ENCODE assay signal across 26 cellular contexts in the genomic region with DNA sequence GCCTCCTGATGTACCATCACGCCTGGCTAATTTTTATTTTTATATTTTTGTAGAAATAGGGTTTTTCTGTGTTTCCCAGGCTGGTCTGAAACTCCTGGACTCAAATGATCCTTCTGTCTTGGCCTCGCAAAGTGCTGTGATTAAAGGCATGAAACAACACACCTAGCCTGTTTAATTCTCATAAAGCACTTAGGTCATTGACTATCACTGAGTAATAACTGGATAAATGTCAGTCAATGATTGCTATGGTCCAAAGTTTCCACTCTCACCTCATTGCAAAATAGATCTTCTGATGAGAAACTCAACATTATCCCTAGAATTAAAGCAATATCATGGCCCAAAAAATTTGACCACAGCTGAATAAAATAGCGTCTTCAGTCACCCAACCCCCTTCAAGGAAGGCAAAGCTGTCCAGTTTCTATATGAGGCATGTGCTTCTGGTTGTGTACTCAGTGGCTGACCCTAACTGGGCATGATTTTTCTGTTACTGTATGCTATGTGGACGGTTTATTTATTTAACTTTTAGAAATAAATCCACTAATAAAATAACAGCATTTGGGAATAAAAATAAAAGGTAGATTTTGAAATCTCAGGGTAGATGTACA.
"Had no signal": no experiment of that assay in that cellular context is flagged by ENCODE, and none has a peak within 500 bp of the region (broad histone marks: within the 10 kb centered on the region; RNA-seq: fewer than 3 reads in every experiment).

No MANE protein-coding gene starts in this region.

- H3K9me3 ChIP-seq: breast epithelium, gastroesophageal sphincter, psoas muscle, sigmoid colon, testis, transverse colon had no signal

- H3K4me1 ChIP-seq: breast epithelium, gastroesophageal sphincter, parathyroid adenoma, psoas muscle, sigmoid colon, testis, transverse colon had no signal

- DNase-seq: activated B cell treated with CpG ODN at 0.5 μM for 24 hours; activated CD8-positive, alpha-beta memory T cell treated with anti-CD3 and anti-CD28 coated beads, Interleukin-2, amount 50 U/mL, for 4 hours; activated naive CD4-positive, alpha-beta T cell; activated naive CD8-positive, alpha-beta T cell treated with anti-CD3 and anti-CD28 coated beads, Interleukin-2, amount 10 ng/mL, durations not matched to agents 7 days and 5 days; activated T-cell treated with anti-CD3 and anti-CD28 coated beads, Interleukin-2, amount 50 U/mL, for 24 hours; amygdala; central memory CD4-positive, alpha-beta T cell; islet precursor cell; left ventricle myocardium superior; occipital lobe; psoas muscle; sigmoid colon; stimulated activated CD4-positive, alpha-beta T cell treated with anti-CD3 and anti-CD28 coated beads, Interleukin-1b, Interleukin-23, amount 100 ng/mL, for 48 hours; stimulated activated CD4-positive, alpha-beta T cell treated with anti-CD3 and anti-CD28 coated beads, Interleukin-4, amount 100 ng/mL, for 4 hours; stimulated activated CD8-positive, alpha-beta memory T cell treated with anti-CD3 and anti-CD28 coated beads, Interleukin-4, amount 100 ng/mL, for 48 hours; stimulated activated naive B cell treated with anti-CD40 and anti-IgM and Interleukin-4, amounts not matched to agents 10 μg/mL and 1 μg/mL and 100 μg/mL, for 72 hours; testis; transverse colon had no signal

- H3K36me3 ChIP-seq: breast epithelium, gastroesophageal sphincter, sigmoid colon, transverse colon had no signal

- H3K27ac ChIP-seq: breast epithelium, gastroesophageal sphincter, hepatocyte, parathyroid adenoma, psoas muscle, sigmoid colon, testis, transverse colon had no signal

- H3K27ac Mint-ChIP-seq: activated B cell treated with CpG ODN at 0.5 μM for 24 hours; activated T-cell treated with anti-CD3 and anti-CD28 coated beads, Interleukin-2, amount 50 U/mL, for 24 hours; stimulated activated naive B cell treated with anti-CD40 and anti-IgM and Interleukin-4, amounts not matched to agents 10 μg/mL and 1 μg/mL and 100 μg/mL, for 72 hours; T-helper 2 cell treated with Interferon-gamma antibody and Interleukin-4, amounts not matched to agents 5 μg/mL and 100 μg/mL, for 36 hours had no signal

- H3K27me3 Mint-ChIP-seq: activated B cell treated with CpG ODN at 0.5 μM for 24 hours; activated naive CD8-positive, alpha-beta T cell treated with anti-CD3 and anti-CD28 coated beads, Interleukin-2, amount 10 ng/mL, durations not matched to agents 7 days and 5 days; activated T-cell treated with anti-CD3 and anti-CD28 coated beads, Interleukin-2, amount 50 U/mL, for 24 hours; stimulated activated naive B cell treated with anti-CD40 and anti-IgM and Interleukin-4, amounts not matched to agents 10 μg/mL and 1 μg/mL and 100 μg/mL, for 72 hours had no signal

- H3K4me3 Mint-ChIP-seq: activated B cell treated with CpG ODN at 0.5 μM for 24 hours; activated naive CD8-positive, alpha-beta T cell treated with anti-CD3 and anti-CD28 coated beads, Interleukin-2, amount 10 ng/mL, durations not matched to agents 7 days and 5 days; activated T-cell treated with anti-CD3 and anti-CD28 coated beads, Interleukin-2, amount 50 U/mL, for 24 hours; neural crest cell; stimulated activated naive B cell treated with anti-CD40 and anti-IgM and Interleukin-4, amounts not matched to agents 10 μg/mL and 1 μg/mL and 100 μg/mL, for 72 hours; T-helper 2 cell treated with Interferon-gamma antibody and Interleukin-4, amounts not matched to agents 5 μg/mL and 100 μg/mL, for 36 hours had no signal

- FAIRE-seq: endothelial cell of umbilical vein had no signal

- H3K9me3 Mint-ChIP-seq: activated B cell treated with CpG ODN at 0.5 μM for 24 hours; activated T-cell treated with anti-CD3 and anti-CD28 coated beads, Interleukin-2, amount 50 U/mL, for 24 hours; T-helper 2 cell treated with Interferon-gamma antibody and Interleukin-4, amounts not matched to agents 5 μg/mL and 100 μg/mL, for 36 hours had no signal

- H3K4me1 Mint-ChIP-seq: activated B cell treated with CpG ODN at 0.5 μM for 24 hours had no signal

- H3K4me3 ChIP-seq: breast epithelium, gastroesophageal sphincter, hepatocyte, psoas muscle, sigmoid colon, smooth muscle cell, testis, transverse colon had no signal

- H3K27me3 ChIP-seq: breast epithelium, gastroesophageal sphincter, hepatocyte, sigmoid colon, testis, transverse colon had no signal

- ATAC-seq: gastroesophageal sphincter, left ventricle myocardium superior, psoas muscle had no signal
